Comparison of ENCODE assay signal across 21 cellular contexts in the genomic region with DNA sequence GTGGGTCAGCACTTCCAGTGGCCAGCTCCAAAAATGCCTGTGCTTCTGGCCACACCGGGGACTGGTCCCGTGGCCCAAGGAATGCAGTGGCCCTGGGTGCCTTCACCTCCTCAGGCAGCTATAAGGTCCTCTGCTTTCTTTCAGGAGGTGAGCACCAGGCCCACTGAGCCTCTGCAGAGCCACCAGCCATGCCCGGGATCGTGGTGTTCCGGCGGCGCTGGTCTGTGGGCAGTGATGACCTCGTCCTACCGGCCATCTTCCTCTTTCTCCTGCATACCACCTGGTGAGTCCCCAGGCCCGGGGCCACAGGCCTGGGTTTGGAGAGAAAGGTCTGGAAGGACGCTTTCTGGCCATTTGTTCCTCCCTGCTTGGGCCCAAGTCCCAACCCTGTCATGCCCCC. TPM values are rescaled to one million over a fixed set of nuclear protein-coding genes. Genes with fewer than 3 reads are reported as not detected.
A peak's percentile ranks its signal among the peaks of the same experiment; 100 is the strongest.
DNase-seq lines count a peak whose midpoint lies in the region; ATAC-seq and TF ChIP-seq lines count a peak whose summit lies in the region.
"Had no signal": no experiment of that assay in that cellular context is flagged by ENCODE, and none has a peak within 500 bp of the region (broad histone marks: within the 10 kb centered on the region; RNA-seq: fewer than 3 reads in every experiment).

No MANE protein-coding gene starts in this region.

- POLR2A ChIA-PET in A673 (lab: Charles Lee; ENCODE audit: low non-redundant PET) = no interaction called here
- POLR2A ChIA-PET in IMR-90 (lab: Charles Lee; ENCODE audit: unreplicated experiment) = no interaction called here

- peaks cover 62% of the 10 kb centered on the region for H3K36me3 Mint-ChIP-seq in dendritic cell treated with granulocyte-macrophage colony-stimulating factor and Interleukin-4, amounts not matched to agents 40 ng/mL and 50 ng/mL, for 4 days (ENCODE audit: low read depth)
- H3K36me3 Mint-ChIP-seq in immature natural killer cell = no peaks in the 10 kb centered on the region
- H3K36me3 Mint-ChIP-seq: CD8-positive, alpha-beta memory T cell had no signal

- H3K9me3 Mint-ChIP-seq in dendritic cell treated with granulocyte-macrophage colony-stimulating factor and Interleukin-4, amounts not matched to agents 40 ng/mL and 50 ng/mL, for 4 days = no peaks in the 10 kb centered on the region
- no peaks in the 10 kb centered on the region for H3K9me3 Mint-ChIP-seq in immature natural killer cell
- H3K9me3 Mint-ChIP-seq: CD14-positive monocyte; CD4-positive, alpha-beta T cell; CD8-positive, alpha-beta memory T cell had no signal

- TF ChIP-seq POLR2A in IMR-90 (IDR thresholded peaks at IDR 0.05; ENCODE audit: low read depth, low read length) (no peak), right lobe of liver (IDR thresholded peaks at IDR 0.05) (no peak)

- no peak overlapping the region for H2BK15ac ChIP-seq in IMR-90 (ENCODE audit: low read depth, low read length)

- H3K36me3 ChIP-seq in A673 (ENCODE audit: insufficient read depth, low read length, poor library complexity, severe bottlenecking) = peaks cover 12% of the 10 kb centered on the region
- peaks cover 11% of the 10 kb centered on the region; the same call in 1 of the 2 replicates for H3K36me3 ChIP-seq in IMR-90 (ENCODE audit: control insufficient read depth, insufficient read depth, low read length)
- H3K36me3 ChIP-seq in right lobe of liver = no peaks in the 10 kb centered on the region
- H3K36me3 ChIP-seq: BE2C, HAP-1 had no signal

- H4K5ac ChIP-seq in IMR-90 (ENCODE audit: low read depth, low read length) = no peak overlapping the region

- no peak overlapping the region for H3K4me3 Mint-ChIP-seq in dendritic cell treated with granulocyte-macrophage colony-stimulating factor and Interleukin-4, amounts not matched to agents 40 ng/mL and 50 ng/mL, for 4 days
- H3K4me3 Mint-ChIP-seq in immature natural killer cell = no peak overlapping the region
- H3K4me3 Mint-ChIP-seq: CD14-positive monocyte; CD4-positive, alpha-beta T cell; CD8-positive, alpha-beta memory T cell had no signal

- no peak overlapping the region for H3K18ac ChIP-seq in IMR-90 (ENCODE audit: low read depth, low read length)

- H3K4me1 Mint-ChIP-seq in dendritic cell treated with granulocyte-macrophage colony-stimulating factor and Interleukin-4, amounts not matched to agents 40 ng/mL and 50 ng/mL, for 4 days (ENCODE audit: low read depth) = peaks cover 72% of the 10 kb centered on the region
- H3K4me1 Mint-ChIP-seq in immature natural killer cell = peaks cover 6 to 12% of the 10 kb centered on the region in 2 donors
- H3K4me1 Mint-ChIP-seq: CD8-positive, alpha-beta memory T cell had no signal

- H3K27me3 Mint-ChIP-seq in dendritic cell treated with granulocyte-macrophage colony-stimulating factor and Interleukin-4, amounts not matched to agents 40 ng/mL and 50 ng/mL, for 4 days = no peaks in the 10 kb centered on the region
- H3K27me3 Mint-ChIP-seq in immature natural killer cell (ENCODE audit: low read depth in 3 of 3) = peaks cover 0 to 1% (median 0%) of the 10 kb centered on the region in 3 donors
- H3K27me3 Mint-ChIP-seq: CD4-positive, alpha-beta T cell had no signal

- no peak overlapping the region for H3K9ac ChIP-seq in IMR-90 (ENCODE audit: low read depth, low read length)
- H3K9ac ChIP-seq: BLaER1 treated with 17β-estradiol and CSF1 and Interleukin-3, amounts not matched to agents 10 nM and 100 nM had no signal

- 83% methylated on average over 1 of the region's 11 CpGs; no CpG with 5 or more reads in 1 of the 2 experiments for WGBS in IMR-90 (ENCODE audit: extremely low coverage in 2 of 2, insufficient read length in 1 of 2), 2 experiments
- no CpG with 5 or more reads among the region's 11 CpGs for WGBS in right lobe of liver (ENCODE audit: insufficient coverage, low coverage, low lambda C conversion rate, missing lambda C conversion rate)

- H4K91ac ChIP-seq in IMR-90 (ENCODE audit: insufficient read depth, low read depth, low read length) = no peak overlapping the region

- no peak for ATAC-seq in IMR-90 (ENCODE audit: low read depth)
- no peak for ATAC-seq in right lobe of liver
- ATAC-seq in GM21723 (IDR thresholded peaks at IDR 0.05; ENCODE audit: unreplicated experiment) = no peak
- ATAC-seq: GM12878 had no signal

- no peak overlapping the region for H3K56ac ChIP-seq in IMR-90 (ENCODE audit: extremely low read depth, insufficient read depth, low read length)

- dilution Hi-C loops in IMR-90 (cut with HindIII; ENCODE audit: low sequenced_read_pairs, unreplicated experiment) = no loop called here

- DNase-seq in A673 (ENCODE audit: low spot score) (no peak), IMR-90 (no peak), right lobe of liver (no peak), immature natural killer cell (no peak)
- DNase-seq: ACHN; AML-193; BE2C; CD4-positive, alpha-beta T cell; CD8-positive, alpha-beta memory T cell; DMS 273 treated with DMSO at 0.1 percent for 48 hours; DMS79; EL; GDM1; GOT3 had no signal

- H3K23ac ChIP-seq in IMR-90 (ENCODE audit: low read depth, low read length) = no peak overlapping the region

- no peak overlapping the region for H2BK20ac ChIP-seq in IMR-90 (ENCODE audit: low read depth, low read length)

- CTCF ChIA-PET in A673 (lab: Charles Lee) = no interaction called here
- CTCF ChIA-PET in IMR-90 (lab: Yijun Ruan, JAX) = no interaction called here

- no peak for TF ChIP-seq RAD21 in IMR-90 (IDR thresholded peaks at IDR 0.05; ENCODE audit: low read length)

- H4K20me1 ChIP-seq in IMR-90 (ENCODE audit: insufficient read depth, low read length) = no peaks in the 10 kb centered on the region

- H3K27ac ChIP-seq in A673 (ENCODE audit: low read depth, low read length, poor library complexity, severe bottlenecking) (peak overlapping the region; percentile 82), IMR-90 (ENCODE audit: insufficient read depth, low read length) (no peak overlapping the region), right lobe of liver (no peak overlapping the region)
- H3K27ac ChIP-seq: 22Rv1; BLaER1 treated with 17β-estradiol and CSF1 and Interleukin-3, amounts not matched to agents 10 nM and 100 nM had no signal

- H3K9me3 ChIP-seq in A673 (ENCODE audit: low read depth, low read length, poor library complexity, severe bottlenecking) (no peaks in the 10 kb centered on the region), IMR-90 (ENCODE audit: control insufficient read depth, insufficient read depth, low read length) (no peaks in the 10 kb centered on the region), right lobe of liver (no peaks in the 10 kb centered on the region)
- H3K9me3 ChIP-seq: BE2C; BLaER1 treated with 17β-estradiol and CSF1 and Interleukin-3, amounts not matched to agents 10 nM and 100 nM; HAP-1 had no signal

- in situ Hi-C loops in IMR-90 (cut with MboI; ENCODE audit: low sequenced_read_pairs) = no loop called here

- no TSS peak for BruUV-seq in A673 (replicated peaks; lab: Mats Ljungman, UMichigan)
- BruUV-seq in IMR-90 (replicated peaks; lab: Mats Ljungman, UMichigan) = no TSS peak

- H2BK5ac ChIP-seq in IMR-90 (ENCODE audit: low read depth, low read length, poor library complexity, severe bottlenecking) = no peak overlapping the region

- TF ChIP-seq CTCF in A673 (conservative IDR thresholded peaks at IDR 0.05; ENCODE audit: low read depth, low read length) (no peak), IMR-90 (conservative IDR thresholded peaks at IDR 0.05; ENCODE audit: low read depth, low read length) (no peak), right lobe of liver (IDR thresholded peaks at IDR 0.05) (no peak)

- H3K27me3 ChIP-seq in A673 (replicated peaks; ENCODE audit: insufficient read depth, low read depth, low read length, poor library complexity) (no peaks in the 10 kb centered on the region), IMR-90 (ENCODE audit: control insufficient read depth, insufficient read depth, low read length) (peaks cover 12% of the 10 kb centered on the region; the same call in 1 of the 2 replicates), right lobe of liver (no peaks in the 10 kb centered on the region)
- H3K27me3 ChIP-seq: BE2C; BLaER1 treated with 17β-estradiol and CSF1 and Interleukin-3, amounts not matched to agents 10 nM and 100 nM had no signal

- H3K14ac ChIP-seq in IMR-90 (replicated peaks; ENCODE audit: low read depth, low read length) = no peak overlapping the region

- no peak overlapping the region for H2AFZ ChIP-seq in IMR-90 (replicated peaks; ENCODE audit: low read length, poor library complexity)

- peak overlapping the region; percentile 66 for H2AK9ac ChIP-seq in IMR-90 (replicated peaks; ENCODE audit: low read depth, low read length, poor library complexity)

- no peak overlapping the region for H2BK120ac ChIP-seq in IMR-90 (ENCODE audit: low read depth, low read length)

- H2AK5ac ChIP-seq in IMR-90 (ENCODE audit: low read depth, low read length) = no peak overlapping the region

- peaks cover 12% of the 10 kb centered on the region for H3K9me1 ChIP-seq in IMR-90 (ENCODE audit: insufficient read depth, low read length)

- H3K4me1 ChIP-seq in A673 (ENCODE audit: insufficient read depth, low read length, poor library complexity, severe bottlenecking) = peaks cover 15% of the 10 kb centered on the region
- H3K4me1 ChIP-seq in IMR-90 (ENCODE audit: control insufficient read depth, insufficient read depth, low read length) = peaks cover 12% of the 10 kb centered on the region
- H3K4me1 ChIP-seq in right lobe of liver = no peaks in the 10 kb centered on the region
- H3K4me1 ChIP-seq: BE2C, HAP-1 had no signal

- intact Hi-C loops in A673 (cut with micrococcal nuclease; ENCODE audit: unreplicated experiment) = no loop called here
- intact Hi-C loops in IMR-90 (cut with micrococcal nuclease) = no loop called here
- intact Hi-C loops in dendritic cell treated with granulocyte-macrophage colony-stimulating factor and Interleukin-4, amounts not matched to agents 40 ng/mL and 50 ng/mL, for 4 days (cut with micrococcal nuclease) = loop anchor here (5.0 kb wide), 1 partner anchor 38 kb away; the partner anchor contains the start of gene DAGLA
- intact Hi-C loops in right lobe of liver (cut with DNase I) = no loop called here

- no peak overlapping the region for H3K4ac ChIP-seq in IMR-90 (ENCODE audit: low read depth, low read length)

- no peak overlapping the region for H4K8ac ChIP-seq in IMR-90 (ENCODE audit: low read depth in 2 of 2, low read length in 2 of 2)

- H3K4me2 ChIP-seq in IMR-90 (ENCODE audit: low read depth, low read length) = no peak overlapping the region

- H3K4me3 ChIP-seq in A673 (ENCODE audit: low read depth, low read length, poor library complexity, severe bottlenecking) (no peak overlapping the region), IMR-90 (ENCODE audit: insufficient read depth, low read depth, low read length) (no peak overlapping the region), right lobe of liver (no peak overlapping the region)
- H3K4me3 ChIP-seq: BLaER1 treated with 17β-estradiol and CSF1 and Interleukin-3, amounts not matched to agents 10 nM and 100 nM; GM12878; HAP-1 had no signal

- peak overlapping the region; percentile 91 for H3K27ac Mint-ChIP-seq in dendritic cell treated with granulocyte-macrophage colony-stimulating factor and Interleukin-4, amounts not matched to agents 40 ng/mL and 50 ng/mL, for 4 days
- H3K27ac Mint-ChIP-seq in immature natural killer cell = no peak overlapping the region
- H3K27ac Mint-ChIP-seq: CD4-positive, alpha-beta T cell; CD8-positive, alpha-beta memory T cell had no signal

- H3K79me1 ChIP-seq in IMR-90 (ENCODE audit: low read depth in 1 of 2, low read length in 2 of 2) = peaks cover 4 to 18% of the 10 kb centered on the region in 2 experiments; a peak in 2 of 4 replicates

RNA-seq across cellular contexts. Expression of gene MYRF, which starts 32.5 kb away (rescaled TPM):
- total RNA-seq in A673 (2021) = 11.2 and 14.6 TPM in 2 replicates
- 1.6 and 1.7 TPM in 2 replicates for total RNA-seq in IMR-90 (2012; rRNA removed)
- polyA plus RNA-seq in IMR-90 (2012; rRNA removed) = 10.6 and 10.7 TPM in 2 replicates
- 6.1 and 9.3 TPM in 2 replicates for polyA plus RNA-seq in IMR-90 (2012; cell fraction: cytosol; rRNA removed)
- polyA plus RNA-seq in IMR-90 (2012; cell fraction: nucleus; rRNA removed; ENCODE audit: low replicate concordance) = 31.2 and 47.2 TPM in 2 replicates
- 10 to 100 TPM in 5 of 6 experiments, 1 to 10 TPM in 1; 7.6 to 16.4 (median 11.6) TPM for total RNA-seq in right lobe of liver
- polyA plus RNA-seq in immature natural killer cell = 1 to 10 TPM in 1 of 3 donors, under 1 TPM in 1, not detected in 1; 0.43 to 2.4 TPM

RNA-seq across cellular contexts. Expression of gene DAGLA, which starts 39.8 kb away (rescaled TPM):
- total RNA-seq in A673 (2021) (10.9 and 11.0 TPM in 2 replicates), IMR-90 (2012; rRNA removed) (0.83 and 0.90 TPM in 2 replicates), right lobe of liver (1 to 10 TPM in 2 of 6 experiments, under 1 TPM in 4; 0.33 to 5.5 (median 0.79) TPM)
- polyA plus RNA-seq in IMR-90 (2012; rRNA removed) (3.8 and 4.6 TPM in 2 replicates), immature natural killer cell (not detected)
- 2.1 and 4.0 TPM in 2 replicates for polyA plus RNA-seq in IMR-90 (2012; cell fraction: cytosol; rRNA removed)
- 5.5 and 17.2 TPM in 2 replicates for polyA plus RNA-seq in IMR-90 (2012; cell fraction: nucleus; rRNA removed; ENCODE audit: low replicate concordance)
- polyA plus RNA-seq: CD8-positive, alpha-beta memory T cell; GM12878 had no signal
